Comparison of ENCODE assay signal across 28 cellular contexts in genomic region chr4:45751877-45752276, GRCh38.
"Had no signal": no experiment of that assay in that cellular context is flagged by ENCODE, and none has a peak within 500 bp of the region (broad histone marks: within the 10 kb centered on the region; RNA-seq: fewer than 3 reads in every experiment).

No MANE protein-coding gene starts in this region.

- H3K4me1 Mint-ChIP-seq: stimulated activated effector memory CD8-positive, alpha-beta T cell treated with anti-CD3 and anti-CD28 coated beads, Interleukin-12 subunit alpha, Interleukin-12 subunit beta, amount 100 ng/mL, for 72 hours; stimulated activated memory B cell treated with anti-CD40 and anti-IgM and Interleukin-4, amounts not matched to agents 10 μg/mL and 1 μg/mL and 100 μg/mL, for 72 hours; stimulated activated naive B cell treated with anti-CD40 and anti-IgM and Interleukin-4, amounts not matched to agents 10 μg/mL and 1 μg/mL and 100 μg/mL, for 72 hours; stimulated activated naive CD8-positive, alpha-beta T cell treated with anti-CD3 and anti-CD28 coated beads, Interleukin-15, amount 100 ng/mL, for 72 hours had no signal

- H3K9me3 Mint-ChIP-seq: stimulated activated memory B cell treated with anti-CD40 and anti-IgM and Interleukin-4, amounts not matched to agents 10 μg/mL and 1 μg/mL and 100 μg/mL, for 72 hours; stimulated activated naive B cell treated with anti-CD40 and anti-IgM and Interleukin-4, amounts not matched to agents 10 μg/mL and 1 μg/mL and 100 μg/mL, for 72 hours; stimulated activated naive CD8-positive, alpha-beta T cell treated with anti-CD3 and anti-CD28 coated beads, Interleukin-15, amount 100 ng/mL, for 72 hours; stimulated activated naive CD8-positive, alpha-beta T cell treated with anti-CD3 and anti-CD28 coated beads, Interleukin-15, Interleukin-2, amounts not matched to agents 100 ng/mL and 50 ng/mL, for 24 hours; type B pancreatic cell had no signal

- H3K4me3 Mint-ChIP-seq: stimulated activated effector memory CD8-positive, alpha-beta T cell treated with anti-CD3 and anti-CD28 coated beads, Interleukin-12 subunit alpha, Interleukin-12 subunit beta, amount 100 ng/mL, for 72 hours; stimulated activated memory B cell treated with anti-CD40 and anti-IgM and Interleukin-4, amounts not matched to agents 10 μg/mL and 1 μg/mL and 100 μg/mL, for 72 hours; stimulated activated naive B cell treated with anti-CD40 and anti-IgM and Interleukin-4, amounts not matched to agents 10 μg/mL and 1 μg/mL and 100 μg/mL, for 72 hours; stimulated activated naive CD8-positive, alpha-beta T cell treated with anti-CD3 and anti-CD28 coated beads, Interleukin-15, amount 100 ng/mL, for 72 hours; stimulated activated naive CD8-positive, alpha-beta T cell treated with anti-CD3 and anti-CD28 coated beads, Interleukin-15, Interleukin-2, amounts not matched to agents 100 ng/mL and 50 ng/mL, for 24 hours; type B pancreatic cell had no signal

- H3K27me3 ChIP-seq: stomach, suprapubic skin, testis, thyroid gland, tibial artery, tibial nerve, transverse colon, upper lobe of left lung, upper lobe of right lung, uterus, vagina had no signal

- H3K36me3 ChIP-seq: stomach, suprapubic skin, thoracic aorta, thyroid gland, tibial artery, tibial nerve, transverse colon, upper lobe of left lung, upper lobe of right lung, uterus, vagina had no signal

- H3K27ac ChIP-seq: stomach, suprapubic skin, testis, thoracic aorta, thyroid gland, tibial artery, tibial nerve, transverse colon, upper lobe of left lung, upper lobe of right lung, uterus, vagina had no signal

- DNase-seq: stimulated activated CD4-positive, alpha-beta T cell treated with anti-CD3 and anti-CD28 coated beads, Interleukin-2, amount 100 ng/mL, for 48 hours; stimulated activated CD4-positive, alpha-beta T cell treated with anti-CD3 and anti-CD28 coated beads, Interleukin-4, amount 100 ng/mL, for 1 hour; stimulated activated CD4-positive, alpha-beta T cell treated with anti-CD3 and anti-CD28 coated beads, Interleukin-4, amount 100 ng/mL, for 24 hours; stimulated activated CD4-positive, alpha-beta T cell treated with anti-CD3 and anti-CD28 coated beads, Interleukin-4, amount 100 ng/mL, for 4 hours; stimulated activated CD8-positive, alpha-beta memory T cell treated with anti-CD3 and anti-CD28 coated beads, Interleukin-4, amount 100 ng/mL, for 48 hours; stimulated activated naive B cell treated with anti-CD40 and anti-IgM and Interleukin-4, amounts not matched to agents 10 μg/mL and 1 μg/mL and 100 μg/mL, for 72 hours; stimulated activated naive CD4-positive, alpha-beta T cell; stimulated activated naive CD4-positive, alpha-beta T cell treated with Interleukin-2 at 50 U/mL for 16 hours; stimulated activated naive CD8-positive, alpha-beta T cell treated with anti-CD3 and anti-CD28 coated beads, Interleukin-15, amount 100 ng/mL, for 72 hours; stimulated activated naive CD8-positive, alpha-beta T cell treated with anti-CD3 and anti-CD28 coated beads, Interleukin-15, Interleukin-2, amounts not matched to agents 100 U/mL and 50 U/mL, for 24 hours; stomach; substantia nigra; testis; thyroid gland; tibial artery; transverse colon; trophoblast cell; upper lobe of left lung; upper lobe of right lung; uterus had no signal

- H3K9me3 ChIP-seq: stomach, suprapubic skin, testis, thoracic aorta, thyroid gland, tibial artery, tibial nerve, transverse colon, upper lobe of left lung, upper lobe of right lung, uterus, vagina had no signal

- H3K4me1 ChIP-seq: stomach, suprapubic skin, testis, thyroid gland, tibial artery, tibial nerve, transverse colon, upper lobe of left lung, upper lobe of right lung, uterus, vagina had no signal

- H3K36me3 Mint-ChIP-seq: stimulated activated effector memory CD8-positive, alpha-beta T cell treated with anti-CD3 and anti-CD28 coated beads, Interleukin-12 subunit alpha, Interleukin-12 subunit beta, amount 100 ng/mL, for 72 hours; stimulated activated memory B cell treated with anti-CD40 and anti-IgM and Interleukin-4, amounts not matched to agents 10 μg/mL and 1 μg/mL and 100 μg/mL, for 72 hours; stimulated activated naive B cell treated with anti-CD40 and anti-IgM and Interleukin-4, amounts not matched to agents 10 μg/mL and 1 μg/mL and 100 μg/mL, for 72 hours; type B pancreatic cell had no signal

- H3K27me3 Mint-ChIP-seq: stimulated activated memory B cell treated with anti-CD40 and anti-IgM and Interleukin-4, amounts not matched to agents 10 μg/mL and 1 μg/mL and 100 μg/mL, for 72 hours; stimulated activated naive B cell treated with anti-CD40 and anti-IgM and Interleukin-4, amounts not matched to agents 10 μg/mL and 1 μg/mL and 100 μg/mL, for 72 hours; stimulated activated naive CD8-positive, alpha-beta T cell treated with anti-CD3 and anti-CD28 coated beads, Interleukin-15, amount 100 ng/mL, for 72 hours; stimulated activated naive CD8-positive, alpha-beta T cell treated with anti-CD3 and anti-CD28 coated beads, Interleukin-15, Interleukin-2, amounts not matched to agents 100 ng/mL and 50 ng/mL, for 24 hours; type B pancreatic cell had no signal

- ATAC-seq: stimulated activated effector memory CD8-positive, alpha-beta T cell treated with anti-CD3 and anti-CD28 coated beads, Interleukin-12 subunit alpha, Interleukin-12 subunit beta, amount 100 ng/mL, for 72 hours; stimulated activated memory B cell treated with anti-CD40 and anti-IgM and Interleukin-4, amounts not matched to agents 10 μg/mL and 1 μg/mL and 100 μg/mL, for 72 hours; stimulated activated naive B cell treated with anti-CD40 and anti-IgM and Interleukin-4, amounts not matched to agents 10 μg/mL and 1 μg/mL and 100 μg/mL, for 72 hours; stimulated activated naive CD8-positive, alpha-beta T cell treated with anti-CD3 and anti-CD28 coated beads, Interleukin-15, amount 100 ng/mL, for 72 hours; stimulated activated naive CD8-positive, alpha-beta T cell treated with anti-CD3 and anti-CD28 coated beads, Interleukin-15, Interleukin-2, amounts not matched to agents 100 U/mL and 50 U/mL, for 24 hours; upper lobe of right lung had no signal

- H3K27ac Mint-ChIP-seq: stimulated activated effector memory CD8-positive, alpha-beta T cell treated with anti-CD3 and anti-CD28 coated beads, Interleukin-12 subunit alpha, Interleukin-12 subunit beta, amount 100 ng/mL, for 72 hours; stimulated activated memory B cell treated with anti-CD40 and anti-IgM and Interleukin-4, amounts not matched to agents 10 μg/mL and 1 μg/mL and 100 μg/mL, for 72 hours; stimulated activated naive B cell treated with anti-CD40 and anti-IgM and Interleukin-4, amounts not matched to agents 10 μg/mL and 1 μg/mL and 100 μg/mL, for 72 hours; stimulated activated naive CD8-positive, alpha-beta T cell treated with anti-CD3 and anti-CD28 coated beads, Interleukin-15, amount 100 ng/mL, for 72 hours; stimulated activated naive CD8-positive, alpha-beta T cell treated with anti-CD3 and anti-CD28 coated beads, Interleukin-15, Interleukin-2, amounts not matched to agents 100 ng/mL and 50 ng/mL, for 24 hours; type B pancreatic cell had no signal

- H3K4me3 ChIP-seq: stomach, suprapubic skin, testis, thoracic aorta, thyroid gland, tibial artery, tibial nerve, transverse colon, upper lobe of left lung, upper lobe of right lung, uterus, vagina had no signal
